In the genomic region with DNA sequence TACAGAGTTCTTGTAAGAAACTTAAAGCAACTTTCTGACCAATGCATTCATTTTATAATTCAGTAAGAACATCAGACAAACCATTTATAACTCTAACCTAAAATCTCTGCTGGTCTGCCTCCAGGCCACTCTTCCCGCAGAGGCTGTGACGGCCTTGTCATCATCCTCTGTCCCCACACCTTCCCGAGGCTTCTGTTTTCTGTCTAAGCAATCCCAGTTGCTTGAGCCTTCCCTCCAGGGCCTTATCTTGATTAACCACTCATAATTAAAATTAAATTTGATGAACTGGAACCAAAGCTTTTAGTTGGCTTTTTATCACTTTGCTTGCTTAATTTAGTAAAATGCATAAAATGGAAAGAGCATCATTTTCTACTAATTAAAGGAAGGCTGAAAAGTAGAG, we compare ENCODE assay signal across 18 cellular contexts.
DNase-seq lines count a peak whose midpoint lies in the region; ATAC-seq and TF ChIP-seq lines count a peak whose summit lies in the region.
"Had no signal": no experiment of that assay in that cellular context is flagged by ENCODE, and none has a peak within 500 bp of the region (broad histone marks: within the 10 kb centered on the region; RNA-seq: fewer than 3 reads in every experiment).

No MANE protein-coding gene starts in this region.

- 68 to 94% methylated on average over 2 to 3 of the region's 3 CpGs for WGBS in mesodermal cell (ENCODE audit: insufficient coverage in 2 of 2), 2 experiments

- H3K36me3 ChIP-seq in BE2C (no peaks in the 10 kb centered on the region), Karpas-422 (ENCODE audit: insufficient read depth, low read length) (no peaks in the 10 kb centered on the region), mesodermal cell (ENCODE audit: control insufficient read depth, insufficient read depth, low read length) (no peaks in the 10 kb centered on the region)
- H3K36me3 ChIP-seq in CD8-positive, alpha-beta memory T cell (ENCODE audit: insufficient read depth, low read length): no peaks in the 10 kb centered on the region

- CTCF ChIA-PET in CD8-positive, alpha-beta memory T cell (lab: Charles Lee): no interaction called here

- TF ChIP-seq CTCF in BE2C (IDR thresholded peaks at IDR 0.05; ENCODE audit: low read depth, low read length): no peak

- H2AFZ ChIP-seq in Karpas-422 (ENCODE audit: low read length): no peak overlapping the region
- H2AFZ ChIP-seq: GM23338 had no signal

- no peak overlapping the region for H3K4me3 Mint-ChIP-seq in CD8-positive, alpha-beta memory T cell
- no peak overlapping the region for H3K4me3 Mint-ChIP-seq in activated T-cell treated with anti-CD3 and anti-CD28 coated beads, Interleukin-2, amount 50 U/mL, for 72 hours
- H3K4me3 Mint-ChIP-seq: CD4-positive, alpha-beta T cell; GM23338; HFFc6 had no signal

- no peak overlapping the region for H3K27ac Mint-ChIP-seq in CD8-positive, alpha-beta memory T cell
- H3K27ac Mint-ChIP-seq in activated T-cell treated with anti-CD3 and anti-CD28 coated beads, Interleukin-2, amount 50 U/mL, for 72 hours: no peak overlapping the region
- H3K27ac Mint-ChIP-seq: CD4-positive, alpha-beta T cell; GM23338; HFFc6 had no signal

- H3K4me1 ChIP-seq in BE2C: peaks cover 7% of the 10 kb centered on the region; the same call in 1 of the 2 replicates
- no peaks in the 10 kb centered on the region for H3K4me1 ChIP-seq in Karpas-422 (ENCODE audit: low read length)
- H3K4me1 ChIP-seq in mesodermal cell (ENCODE audit: control insufficient read depth, insufficient read depth, low read length, poor library complexity, severe bottlenecking): peaks cover 20% of the 10 kb centered on the region
- no peaks in the 10 kb centered on the region for H3K4me1 ChIP-seq in CD8-positive, alpha-beta memory T cell (ENCODE audit: insufficient read depth, low read length)

- no peaks in the 10 kb centered on the region for H3K4me1 Mint-ChIP-seq in CD8-positive, alpha-beta memory T cell
- no peaks in the 10 kb centered on the region for H3K4me1 Mint-ChIP-seq in activated T-cell treated with anti-CD3 and anti-CD28 coated beads, Interleukin-2, amount 50 U/mL, for 72 hours (ENCODE audit: low read depth)

- no peak overlapping the region for H3K4me2 ChIP-seq in Karpas-422 (ENCODE audit: low read depth, low read length, poor library complexity, severe bottlenecking)
- H3K4me2 ChIP-seq: GM23338 had no signal

- H3K9me3 Mint-ChIP-seq in CD8-positive, alpha-beta memory T cell: no peaks in the 10 kb centered on the region
- H3K9me3 Mint-ChIP-seq in activated T-cell treated with anti-CD3 and anti-CD28 coated beads, Interleukin-2, amount 50 U/mL, for 72 hours: no peaks in the 10 kb centered on the region
- H3K9me3 Mint-ChIP-seq: CD4-positive, alpha-beta T cell; GM23338 had no signal

- H3K36me3 Mint-ChIP-seq in CD8-positive, alpha-beta memory T cell: no peaks in the 10 kb centered on the region
- H3K36me3 Mint-ChIP-seq in activated T-cell treated with anti-CD3 and anti-CD28 coated beads, Interleukin-2, amount 50 U/mL, for 72 hours (ENCODE audit: insufficient read depth in 2 of 2): no peaks in the 10 kb centered on the region

- H3K9me2 ChIP-seq in Karpas-422 (replicated peaks; ENCODE audit: insufficient read depth, low read length): no peaks in the 10 kb centered on the region

- DNase-seq in BE2C (peak; percentile 42), Karpas-422 (peak; percentile 2), NCI-H2196 (lab: John Stamatoyannopoulos, UW; ENCODE audit: unreplicated experiment) (no peak)
- DNase-seq in CD8-positive, alpha-beta memory T cell: no peak
- DNase-seq in activated T-cell treated with anti-CD3 and anti-CD28 coated beads, Interleukin-2, amount 50 U/mL, for 72 hours: no peak
- DNase-seq: ACHN; CD4-positive, alpha-beta T cell; DMS153; DMS79; GF-D8; HFFc6; IMR-90 had no signal

- no peak overlapping the region for H3K9ac ChIP-seq in Karpas-422 (ENCODE audit: low read length)

- H3K4me3 ChIP-seq in BE2C (ENCODE audit: low read depth, low read length) (no peak overlapping the region), Karpas-422 (ENCODE audit: low read length) (no peak overlapping the region), mesodermal cell (ENCODE audit: extremely low read depth, insufficient read depth, low read length, poor library complexity, severe bottlenecking) (no peak overlapping the region)
- H3K4me3 ChIP-seq in CD8-positive, alpha-beta memory T cell (ENCODE audit: low read length): no peak overlapping the region
- H3K4me3 ChIP-seq: GM23338, K562 had no signal

- H3K27me3 ChIP-seq in BE2C (no peaks in the 10 kb centered on the region), Karpas-422 (ENCODE audit: low read length) (no peaks in the 10 kb centered on the region)
- H3K27me3 ChIP-seq in CD8-positive, alpha-beta memory T cell (ENCODE audit: insufficient read depth, low read length, poor library complexity, severe bottlenecking): peaks cover 3% of the 10 kb centered on the region

- no peak for ATAC-seq in SK-N-SH treated with all-trans-retinoic acid at 6 μM for 48 hours
- ATAC-seq in activated T-cell treated with anti-CD3 and anti-CD28 coated beads, Interleukin-2, amount 50 U/mL, for 72 hours (replicated peaks in 1 of 2): no peak
- ATAC-seq: GM23338, HCT116, K562 had no signal

- H3K27ac ChIP-seq in Karpas-422 (ENCODE audit: low read length) (no peak overlapping the region), mesodermal cell (ENCODE audit: low read depth, low read length, severe bottlenecking) (peak overlapping the region; percentile 24)
- H3K27ac ChIP-seq in CD8-positive, alpha-beta memory T cell (ENCODE audit: low read depth, low read length): no peak overlapping the region
- H3K27ac ChIP-seq: C4-2B had no signal

- H3K27me3 Mint-ChIP-seq in CD8-positive, alpha-beta memory T cell: peaks cover 6 to 37% of the 10 kb centered on the region in 2 donors
- H3K27me3 Mint-ChIP-seq in activated T-cell treated with anti-CD3 and anti-CD28 coated beads, Interleukin-2, amount 50 U/mL, for 72 hours (ENCODE audit: low read depth): peaks cover 39% of the 10 kb centered on the region

- POLR2A ChIA-PET in CD8-positive, alpha-beta memory T cell (lab: Charles Lee): no interaction called here

- no peaks in the 10 kb centered on the region; the same call in 1 of the 2 replicates for H3K9me3 ChIP-seq in BE2C
- H3K9me3 ChIP-seq in Karpas-422 (ENCODE audit: low read length): no peaks in the 10 kb centered on the region
- no peaks in the 10 kb centered on the region for H3K9me3 ChIP-seq in mesodermal cell (ENCODE audit: control insufficient read depth, low read length)
- no peaks in the 10 kb centered on the region for H3K9me3 ChIP-seq in CD8-positive, alpha-beta memory T cell (ENCODE audit: low read length)

- H3K79me2 ChIP-seq in Karpas-422 (ENCODE audit: low read length): no peaks in the 10 kb centered on the region

- H4K20me1 ChIP-seq in Karpas-422 (ENCODE audit: insufficient read depth, low read depth, low read length): no peaks in the 10 kb centered on the region

TF ChIP-seq in SK-N-SH treated with all-trans-retinoic acid at 6 μM for 48 hours, 23 proteins besides CTCF, POLR2A, EP300 and RAD21:
- TF ChIP-seq CREB5 (CRISPR knock-in tag; IDR thresholded peaks at IDR 0.05; ENCODE audit: low read depth): no peak
- TF ChIP-seq TCF4 (CRISPR knock-in tag; IDR thresholded peaks at IDR 0.05; ENCODE audit: borderline replicate concordance): peak; percentile 58

Comparison
In these comparisons a context has a peak if more than half of its experiments do, and no peak if none do; other contexts are left out.
1. DNase-seq: peak in BE2C (single experiment) and Karpas-422 (single experiment); none in NCI-H2196 (single experiment), CD8-positive, alpha-beta memory T cell (0 of 5) and activated T-cell treated with anti-CD3 and anti-CD28 coated beads, Interleukin-2, amount 50 U/mL, for 72 hours (0 of 2).